In the genomic region with DNA sequence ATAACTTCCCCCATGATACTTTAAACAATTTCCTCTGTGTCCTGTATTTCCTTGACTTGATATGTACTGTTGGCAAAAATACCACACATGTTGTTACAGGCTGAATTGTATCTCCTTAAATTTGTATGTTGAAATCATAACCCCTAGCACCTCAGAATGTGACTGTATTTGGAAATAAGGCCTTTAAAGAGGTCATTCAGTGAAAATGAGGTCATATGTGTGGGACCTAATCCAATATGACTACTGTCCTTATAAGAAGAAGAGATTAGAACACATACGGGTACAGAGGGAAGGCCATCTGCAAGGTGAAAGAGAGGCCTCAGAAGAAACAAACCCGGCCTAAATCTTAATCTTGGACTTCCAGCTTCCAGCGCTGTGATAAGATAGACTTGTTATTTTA, we compare ENCODE assay signal across 21 cellular contexts.
"Had no signal": no experiment of that assay in that cellular context is flagged by ENCODE, and none has a peak within 500 bp of the region (broad histone marks: within the 10 kb centered on the region; RNA-seq: fewer than 3 reads in every experiment).

No MANE protein-coding gene starts in this region.

- DNase-seq: activated CD4-positive, alpha-beta memory T cell treated with anti-CD3 and anti-CD28 coated beads for 36 hours; activated CD4-positive, alpha-beta T cell treated with anti-CD3 and anti-CD28 coated beads for 48 hours; activated naive CD4-positive, alpha-beta T cell treated with anti-CD3 and anti-CD28 coated beads for 36 hours; activated naive CD8-positive, alpha-beta T cell treated with anti-CD3 and anti-CD28 coated beads, Interleukin-2, amount 10 ng/mL, durations not matched to agents 7 days and 5 days; activated T-cell treated with anti-CD3 and anti-CD28 coated beads, Interleukin-2, amount 50 U/mL, for 48 hours; amniotic stem cell; effector CD4-positive, alpha-beta T cell; heart right ventricle; islet precursor cell; left colon; lower lobe of right lung; mesendoderm; naive B cell; nucleus accumbens; posterior cingulate gyrus; sigmoid colon; stimulated activated CD4-positive, alpha-beta T cell treated with anti-CD3 and anti-CD28 coated beads, Interleukin-4, amount 100 ng/mL, for 24 hours; stimulated activated naive CD4-positive, alpha-beta T cell treated with Interleukin-2 at 50 U/mL for 16 hours; SW 1271; T-helper 17 cell; upper lobe of left lung had no signal

- H3K4me3 ChIP-seq: heart right ventricle, lower lobe of right lung, sigmoid colon, upper lobe of left lung had no signal

- H3K27me3 ChIP-seq: heart right ventricle, sigmoid colon, upper lobe of left lung had no signal

- H3K36me3 ChIP-seq: heart right ventricle, lower lobe of right lung, sigmoid colon, upper lobe of left lung had no signal

- ATAC-seq: left colon, T-helper 17 cell had no signal
